Comparison of ENCODE assay signal across 1 cellular context in the genomic region with DNA sequence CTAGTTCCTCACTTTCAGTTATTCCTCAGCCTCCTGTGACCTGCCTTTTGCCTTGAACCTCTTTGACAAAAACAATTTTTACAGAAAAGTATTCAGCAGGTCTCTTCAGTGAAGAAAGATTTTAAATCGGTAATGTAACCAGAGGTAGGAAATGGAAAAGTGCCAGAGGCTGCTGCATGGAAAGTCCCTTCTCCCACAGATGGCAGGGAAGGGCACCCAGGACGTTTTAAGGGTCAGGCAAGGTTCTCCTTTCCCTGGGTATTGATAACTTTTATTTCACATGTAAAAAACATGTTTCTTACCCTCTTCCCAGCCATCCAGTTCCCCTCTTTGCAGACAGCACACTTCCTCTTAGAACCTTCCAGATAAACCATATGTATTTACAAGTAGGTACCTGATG.
TF ChIP-seq lines count a peak whose summit lies in the region.

No MANE protein-coding gene starts in this region.

TF ChIP-seq in A549, 52 proteins besides CTCF, POLR2A, EP300 and RAD21 (continued from another document):
- TF ChIP-seq MAFK (IDR thresholded peaks at IDR 0.05; ENCODE audit: partially characterized antibody), result no peak
- TF ChIP-seq, protein P1, sequence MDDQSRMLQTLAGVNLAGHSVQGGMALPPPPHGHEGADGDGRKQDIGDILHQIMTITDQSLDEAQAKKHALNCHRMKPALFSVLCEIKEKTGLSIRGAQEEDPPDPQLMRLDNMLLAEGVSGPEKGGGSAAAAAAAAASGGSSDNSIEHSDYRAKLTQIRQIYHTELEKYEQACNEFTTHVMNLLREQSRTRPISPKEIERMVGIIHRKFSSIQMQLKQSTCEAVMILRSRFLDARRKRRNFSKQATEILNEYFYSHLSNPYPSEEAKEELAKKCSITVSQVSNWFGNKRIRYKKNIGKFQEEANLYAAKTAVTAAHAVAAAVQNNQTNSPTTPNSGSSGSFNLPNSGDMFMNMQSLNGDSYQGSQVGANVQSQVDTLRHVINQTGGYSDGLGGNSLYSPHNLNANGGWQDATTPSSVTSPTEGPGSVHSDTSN (IDR thresholded peaks at IDR 0.05), result no peak
- TF ChIP-seq, protein P2, sequence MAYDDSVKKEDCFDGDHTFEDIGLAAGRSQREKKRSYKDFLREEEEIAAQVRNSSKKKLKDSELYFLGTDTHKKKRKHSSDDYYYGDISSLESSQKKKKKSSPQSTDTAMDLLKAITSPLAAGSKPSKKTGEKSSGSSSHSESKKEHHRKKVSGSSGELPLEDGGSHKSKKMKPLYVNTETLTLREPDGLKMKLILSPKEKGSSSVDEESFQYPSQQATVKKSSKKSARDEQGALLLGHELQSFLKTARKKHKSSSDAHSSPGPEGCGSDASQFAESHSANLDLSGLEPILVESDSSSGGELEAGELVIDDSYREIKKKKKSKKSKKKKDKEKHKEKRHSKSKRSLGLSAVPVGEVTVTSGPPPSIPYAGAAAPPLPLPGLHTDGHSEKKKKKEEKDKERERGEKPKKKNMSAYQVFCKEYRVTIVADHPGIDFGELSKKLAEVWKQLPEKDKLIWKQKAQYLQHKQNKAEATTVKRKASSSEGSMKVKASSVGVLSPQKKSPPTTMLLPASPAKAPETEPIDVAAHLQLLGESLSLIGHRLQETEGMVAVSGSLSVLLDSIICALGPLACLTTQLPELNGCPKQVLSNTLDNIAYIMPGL (CRISPR knock-in tag; IDR thresholded peaks at IDR 0.05; ENCODE audit: borderline replicate concordance), result no peak
- TF ChIP-seq CHD2 (IDR thresholded peaks at IDR 0.05; ENCODE audit: low read length, partially characterized antibody), result no peak
- no peak for TF ChIP-seq RARB (CRISPR knock-in tag; IDR thresholded peaks at IDR 0.05)
